In the genomic region with DNA sequence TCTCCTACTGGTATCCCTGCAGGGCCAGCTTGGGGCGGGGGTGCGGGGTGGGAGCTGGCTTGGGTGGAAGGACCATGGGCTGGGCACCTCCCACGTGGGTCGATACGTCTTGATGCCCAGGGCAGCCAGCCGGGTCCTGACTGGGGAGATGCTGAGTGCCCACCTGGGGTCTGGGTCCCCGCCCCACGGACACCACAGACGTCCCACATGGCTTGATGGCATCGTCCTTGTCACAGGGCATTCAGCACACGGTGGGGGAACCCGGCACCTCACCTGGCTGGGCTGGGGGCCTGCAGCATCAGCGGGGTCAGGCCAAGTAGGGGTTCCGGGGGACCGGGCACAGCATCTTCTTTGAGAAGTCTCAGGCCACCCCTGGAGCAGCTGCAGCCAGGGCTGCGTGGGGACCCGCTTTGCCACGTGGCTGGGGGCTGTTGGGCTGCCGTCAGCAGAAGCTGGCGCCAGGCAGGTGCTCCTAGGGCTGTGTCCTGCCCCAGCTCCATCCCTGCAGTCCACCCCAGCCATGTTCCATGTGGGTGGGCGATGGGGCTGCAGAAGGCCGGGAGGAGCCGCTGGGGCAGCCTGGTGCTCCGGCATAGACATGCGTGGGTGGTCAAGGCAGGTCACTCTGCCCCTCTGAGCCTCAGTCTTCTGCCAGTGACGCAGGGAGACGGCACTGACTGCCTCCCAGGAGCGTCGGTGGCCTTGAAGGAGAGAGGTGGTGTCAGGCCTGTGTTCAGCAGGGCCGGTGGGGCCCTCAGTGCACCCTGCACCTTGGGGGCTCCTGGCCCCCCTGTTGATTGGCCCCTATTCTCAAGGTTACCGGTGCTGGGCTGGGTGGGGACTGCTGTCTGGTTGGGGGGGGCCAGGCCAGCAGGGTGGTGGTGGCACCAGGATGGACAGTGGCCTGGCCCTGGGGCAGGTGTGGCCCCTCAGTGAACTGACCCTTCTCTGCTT, we compare ENCODE assay signal across 1 cellular context.
TF ChIP-seq lines count a peak whose summit lies in the region.

No MANE protein-coding gene starts in this region.

TF ChIP-seq in A549, 52 proteins besides CTCF, POLR2A, EP300 and RAD21:
- TF ChIP-seq EHMT2 (IDR thresholded peaks at IDR 0.05; ENCODE audit: low read depth) (no peak), CHD2 (IDR thresholded peaks at IDR 0.05; ENCODE audit: low read length, partially characterized antibody) (no peak), CBX2 (IDR thresholded peaks at IDR 0.05; ENCODE audit: borderline replicate concordance, low read depth) (no peak), FOSL2 (IDR thresholded peaks at IDR 0.05) (no peak), FOSL2 (CRISPR knock-in tag; IDR thresholded peaks at IDR 0.05) (no peak), ZC3H11A (IDR thresholded peaks at IDR 0.05) (no peak), RARB (CRISPR knock-in tag; IDR thresholded peaks at IDR 0.05) (no peak), CBX8 (IDR thresholded peaks at IDR 0.05) (no peak), NPAS2 (CRISPR knock-in tag; IDR thresholded peaks at IDR 0.05; ENCODE audit: borderline replicate concordance) (no peak), RFX5 (IDR thresholded peaks at IDR 0.05) (no peak), ESRRA (IDR thresholded peaks at IDR 0.05; ENCODE audit: borderline replicate concordance, low read length) (no peak), JUNB (IDR thresholded peaks at IDR 0.05) (no peak), KDM1A (IDR thresholded peaks at IDR 0.05; ENCODE audit: low read depth) (no peak), JUN (IDR thresholded peaks at IDR 0.05) (no peak), RCOR1 (IDR thresholded peaks at IDR 0.05; ENCODE audit: low read depth, low read length) (no peak), MAFK (IDR thresholded peaks at IDR 0.05; ENCODE audit: partially characterized antibody) (no peak)
- TF ChIP-seq, protein P1, sequence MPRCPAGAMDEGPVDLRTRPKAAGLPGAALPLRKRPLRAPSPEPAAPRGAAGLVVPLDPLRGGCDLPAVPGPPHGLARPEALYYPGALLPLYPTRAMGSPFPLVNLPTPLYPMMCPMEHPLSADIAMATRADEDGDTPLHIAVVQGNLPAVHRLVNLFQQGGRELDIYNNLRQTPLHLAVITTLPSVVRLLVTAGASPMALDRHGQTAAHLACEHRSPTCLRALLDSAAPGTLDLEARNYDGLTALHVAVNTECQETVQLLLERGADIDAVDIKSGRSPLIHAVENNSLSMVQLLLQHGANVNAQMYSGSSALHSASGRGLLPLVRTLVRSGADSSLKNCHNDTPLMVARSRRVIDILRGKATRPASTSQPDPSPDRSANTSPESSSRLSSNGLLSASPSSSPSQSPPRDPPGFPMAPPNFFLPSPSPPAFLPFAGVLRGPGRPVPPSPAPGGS (IDR thresholded peaks at IDR 0.05), result no peak
- TF ChIP-seq, protein P2, sequence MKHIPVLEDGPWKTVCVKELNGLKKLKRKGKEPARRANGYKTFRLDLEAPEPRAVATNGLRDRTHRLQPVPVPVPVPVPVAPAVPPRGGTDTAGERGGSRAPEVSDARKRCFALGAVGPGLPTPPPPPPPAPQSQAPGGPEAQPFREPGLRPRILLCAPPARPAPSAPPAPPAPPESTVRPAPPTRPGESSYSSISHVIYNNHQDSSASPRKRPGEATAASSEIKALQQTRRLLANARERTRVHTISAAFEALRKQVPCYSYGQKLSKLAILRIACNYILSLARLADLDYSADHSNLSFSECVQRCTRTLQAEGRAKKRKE (CRISPR knock-in tag; IDR thresholded peaks at IDR 0.05; ENCODE audit: low read depth), result no peak
